Comparison of ENCODE assay signal across 9 cellular contexts in genomic region chr5:37774912-37775483, GRCh38.
DNase-seq lines count a peak whose midpoint lies in the region; ATAC-seq, FAIRE-seq and TF ChIP-seq lines count a peak whose summit lies in the region.
"Had no signal": no experiment of that assay in that cellular context is flagged by ENCODE, and none has a peak within 500 bp of the region (broad histone marks: within the 10 kb centered on the region; RNA-seq: fewer than 3 reads in every experiment).

No MANE protein-coding gene starts in this region.

- FAIRE-seq in A549 (lab: Jason Lieb, UNC), result no peak

- H3K4me2 ChIP-seq in A549, result no peak overlapping the region

- H3K27ac ChIP-seq in A549 (no peak overlapping the region), RWPE2 (ENCODE audit: poor library complexity, severe bottlenecking) (no peak overlapping the region)

- H3K27me3 ChIP-seq in RWPE2 (ENCODE audit: insufficient read depth, poor library complexity, severe bottlenecking), result no peaks in the 10 kb centered on the region

- peak in 1 of 2 experiments; percentile 57; a peak in 2 of 5 replicates for TF ChIP-seq RAD21 in A549 (conservative IDR thresholded peaks at IDR 0.05 in 1 of 2, IDR thresholded peaks at IDR 0.05 in 1 of 2)

- ATAC-seq in A549 (no peak), RWPE2 (ENCODE audit: low read depth) (no peak), GM18909 (IDR thresholded peaks at IDR 0.05; ENCODE audit: poor library complexity, unreplicated experiment) (no peak), HG02885 (IDR thresholded peaks at IDR 0.05; ENCODE audit: poor library complexity, unreplicated experiment) (no peak)
- ATAC-seq: activated CD4-positive, CD25-positive, alpha-beta regulatory T cell treated with anti-CD3 and anti-CD28 coated beads, Interleukin-2, amount 50 U/mL, for 24 hours had no signal

- CTCF ChIA-PET in A549 (lab: Yijun Ruan, JAX) (interaction anchor here (0.6 to 2.8 kb wide), 6 partner anchors 11 to 417 kb away, joined by 3 to 9 read pairs (median 4); no protein-coding TSS in a partner anchor), HEK293T (lab: Yijun Ruan, JAX) (interaction anchor here (0.6 kb wide), 1 partner anchor 55 kb away, joined by 3 read pairs; no protein-coding TSS in a partner anchor)

- whole genome bisulfite sequencing in A549 (ENCODE audit: missing lambda C conversion rate), result 84% methylated on average over 9 of the region's 9 CpGs

- no peak for TF ChIP-seq POLR2A in A549 (IDR thresholded peaks at IDR 0.05; ENCODE audit: low read length)

- POLR2A ChIA-PET in A549 (lab: Yijun Ruan, JAX) (no interaction called here), HEK293T (lab: Yijun Ruan, JAX) (no interaction called here)

- H3K36me3 ChIP-seq in RWPE2 (ENCODE audit: low read depth), result no peaks in the 10 kb centered on the region

- no peak overlapping the region for H3K4me3 ChIP-seq in A549
- H3K4me3 ChIP-seq in RWPE2 (ENCODE audit: severe bottlenecking), result no peak overlapping the region

- DNase-seq in A549 (ENCODE audit: low read depth in 1 of 2, low spot score in 1 of 2) (peak; percentile 13 to 56), ELR (ENCODE audit: low read depth) (peak; percentile 69), RWPE2 (ENCODE audit: low spot score) (no peak), foreskin melanocyte (peak; percentile 42), HEK293T (ENCODE audit: extremely low spot score) (no peak), NCI-H2107 treated with DMSO at 0.1 percent for 48 hours (lab: John Stamatoyannopoulos, UW; ENCODE audit: unreplicated experiment) (no peak)

- TF ChIP-seq CTCF in A549 (IDR thresholded peaks at IDR 0.05), result peak; percentile 26
- peak; percentile 62 for TF ChIP-seq CTCF in RWPE2 (IDR thresholded peaks at IDR 0.05; ENCODE audit: poor library complexity, severe bottlenecking)

- H3K4me1 ChIP-seq in A549 (no peaks in the 10 kb centered on the region), RWPE2 (ENCODE audit: insufficient read depth, poor library complexity, severe bottlenecking) (peaks cover 15% of the 10 kb centered on the region)

- no peak for TF ChIP-seq EP300 in A549 (IDR thresholded peaks at IDR 0.05)

- H3K9me3 ChIP-seq in A549 (peaks cover 20% of the 10 kb centered on the region), RWPE2 (ENCODE audit: severe bottlenecking) (peaks cover 5% of the 10 kb centered on the region)

TF ChIP-seq in A549, 52 proteins besides CTCF, POLR2A, EP300 and RAD21:
- no peak for TF ChIP-seq REST (IDR thresholded peaks at IDR 0.05)
- TF ChIP-seq MAFK (IDR thresholded peaks at IDR 0.05; ENCODE audit: partially characterized antibody), result peak; percentile 27
TF ChIP-seq in A549: peak in this region for 1.

TF ChIP-seq in HEK293T, 16 proteins besides CTCF, POLR2A, EP300 and RAD21:
- TF ChIP-seq SP1 (IDR thresholded peaks at IDR 0.05), result no peak
- TF ChIP-seq PKNOX1 (IDR thresholded peaks at IDR 0.05), result no peak
- TF ChIP-seq CTBP1 (IDR thresholded peaks at IDR 0.05; ENCODE audit: borderline replicate concordance), result no peak
- TF ChIP-seq LEF1 (IDR thresholded peaks at IDR 0.05; ENCODE audit: borderline replicate concordance), result no peak
- TF ChIP-seq ELF4 (IDR thresholded peaks at IDR 0.05), result no peak
- no peak for TF ChIP-seq BHLHE40 (IDR thresholded peaks at IDR 0.05; ENCODE audit: borderline replicate concordance)

Comparison
In these comparisons a context has a peak if more than half of its experiments do, and no peak if none do; other contexts are left out.
1. DNase-seq: peak in A549 (2 of 2), ELR (single experiment) and foreskin melanocyte (single experiment); none in RWPE2 (single experiment), HEK293T (single experiment) and NCI-H2107 treated with DMSO at 0.1 percent for 48 hours (single experiment).